In genomic region chr7:95905165-95905564, GRCh38 we compare ENCODE assay signal across 21 cellular contexts.
DNase-seq lines count a peak whose midpoint lies in the region; ATAC-seq, FAIRE-seq and TF ChIP-seq lines count a peak whose summit lies in the region.
"Had no signal": no experiment of that assay in that cellular context is flagged by ENCODE, and none has a peak within 500 bp of the region (broad histone marks: within the 10 kb centered on the region; RNA-seq: fewer than 3 reads in every experiment).

No MANE protein-coding gene starts in this region.

- DNase-seq in A549 (ENCODE audit: low read depth in 1 of 2, low spot score in 1 of 2) (no peak), astrocyte of the hippocampus (ENCODE audit: low read depth, low spot score) (peak; percentile 18), iPS-NIHi11 (ENCODE audit: low spot score) (peak; percentile 35), mesenteric fat pad (ENCODE audit: low spot score) (no peak), SHP77 treated with DMSO at 0.1 percent for 48 hours (lab: John Stamatoyannopoulos, UW) (no peak), NCI-H1417 (lab: John Stamatoyannopoulos, UW) (no peak)
- DNase-seq in activated T-helper 1 cell treated with anti-CD3 and anti-CD28 coated beads, Interleukin-12 subunit alpha, Interleukin-12 subunit beta, Interleukin-2, Interleukin-4 antibody, amounts not matched to agents 30 ng/mL and 10 ng/mL and 1 ng/mL, durations not matched to agents 14 hours and 24 hours and 36 hours (ENCODE audit: low spot score), result no peak
- DNase-seq: activated CD8-positive, alpha-beta T cell treated with anti-CD3 and anti-CD28 coated beads, Interleukin-2, amount 10 ng/mL, durations not matched to agents 7 days and 5 days; activated T-cell treated with anti-CD3 and anti-CD28 coated beads, Interleukin-2, amount 50 U/mL, for 72 hours; CD8-positive, alpha-beta memory T cell; foreskin keratinocyte; HFFc6; left ventricle myocardium superior; MV-4-11; NCI-H2029; NCI-H524 treated with DMSO at 0.1 percent for 48 hours; stimulated activated CD4-positive, alpha-beta T cell treated with anti-CD3 and anti-CD28 coated beads, Interleukin-2, amount 100 ng/mL, for 48 hours had no signal

- no peak for ATAC-seq in A549
- ATAC-seq: activated CD8-positive, alpha-beta T cell treated with anti-CD3 and anti-CD28 coated beads, Interleukin-2, amount 10 ng/mL, durations not matched to agents 7 days and 5 days; activated T-cell treated with anti-CD3 and anti-CD28 coated beads, Interleukin-2, amount 50 U/mL, for 72 hours; foreskin keratinocyte; left ventricle myocardium superior; Panc1 had no signal

- H3K4me2 ChIP-seq in A549, result no peak overlapping the region

- intact Hi-C loops in activated T-helper 1 cell treated with anti-CD3 and anti-CD28 coated beads, Interleukin-12 subunit alpha, Interleukin-12 subunit beta, Interleukin-2, Interleukin-4 antibody, amounts not matched to agents 30 ng/mL and 10 ng/mL and 1 ng/mL, durations not matched to agents 14 hours and 24 hours and 36 hours (cut with micrococcal nuclease), result no loop called here

- H3K27ac ChIP-seq in A549, result no peak overlapping the region
- H3K27ac ChIP-seq: foreskin keratinocyte, parathyroid adenoma had no signal

- no peak overlapping the region for H3K4me3 ChIP-seq in A549

- TF ChIP-seq POLR2A in A549 (IDR thresholded peaks at IDR 0.05; ENCODE audit: low read length), result no peak

- peaks cover 7% of the 10 kb centered on the region for H3K27me3 Mint-ChIP-seq in activated T-helper 1 cell treated with anti-CD3 and anti-CD28 coated beads, Interleukin-12 subunit alpha, Interleukin-12 subunit beta, Interleukin-2, Interleukin-4 antibody, amounts not matched to agents 30 ng/mL and 10 ng/mL and 1 ng/mL, durations not matched to agents 14 hours and 24 hours and 36 hours (ENCODE audit: insufficient read depth)

- FAIRE-seq in A549 (lab: Jason Lieb, UNC), result peak; percentile 7

- TF ChIP-seq RAD21 in A549 (conservative IDR thresholded peaks at IDR 0.05 in 1 of 2, IDR thresholded peaks at IDR 0.05 in 1 of 2) (no peak), Ishikawa (IDR thresholded peaks at IDR 0.05; ENCODE audit: low read depth) (no peak)

- WGBS in A549 (ENCODE audit: missing lambda C conversion rate), result 16% methylated on average over 3 of the region's 3 CpGs

- H3K4me1 ChIP-seq in A549, result no peaks in the 10 kb centered on the region
- H3K4me1 ChIP-seq: foreskin keratinocyte had no signal

- no peaks in the 10 kb centered on the region for H3K9me3 ChIP-seq in A549

- H3K4me1 Mint-ChIP-seq in activated T-helper 1 cell treated with anti-CD3 and anti-CD28 coated beads, Interleukin-12 subunit alpha, Interleukin-12 subunit beta, Interleukin-2, Interleukin-4 antibody, amounts not matched to agents 30 ng/mL and 10 ng/mL and 1 ng/mL, durations not matched to agents 14 hours and 24 hours and 36 hours (ENCODE audit: low read depth), result no peaks in the 10 kb centered on the region
- H3K4me1 Mint-ChIP-seq: CD8-positive, alpha-beta memory T cell; central memory CD8-positive, alpha-beta T cell had no signal

- no peak overlapping the region for H3K27ac Mint-ChIP-seq in activated T-helper 1 cell treated with anti-CD3 and anti-CD28 coated beads, Interleukin-12 subunit alpha, Interleukin-12 subunit beta, Interleukin-2, Interleukin-4 antibody, amounts not matched to agents 30 ng/mL and 10 ng/mL and 1 ng/mL, durations not matched to agents 14 hours and 24 hours and 36 hours
- H3K27ac Mint-ChIP-seq: activated CD8-positive, alpha-beta T cell treated with anti-CD3 and anti-CD28 coated beads, Interleukin-2, amount 10 ng/mL, durations not matched to agents 7 days and 5 days; activated T-cell treated with anti-CD3 and anti-CD28 coated beads, Interleukin-2, amount 50 U/mL, for 72 hours; CD8-positive, alpha-beta memory T cell; HFFc6 had no signal

- TF ChIP-seq EP300 in A549 (IDR thresholded peaks at IDR 0.05) (no peak), Ishikawa (IDR thresholded peaks at IDR 0.05; ENCODE audit: borderline replicate concordance) (no peak)

- H3K4me3 Mint-ChIP-seq in activated T-helper 1 cell treated with anti-CD3 and anti-CD28 coated beads, Interleukin-12 subunit alpha, Interleukin-12 subunit beta, Interleukin-2, Interleukin-4 antibody, amounts not matched to agents 30 ng/mL and 10 ng/mL and 1 ng/mL, durations not matched to agents 14 hours and 24 hours and 36 hours, result no peak overlapping the region
- H3K4me3 Mint-ChIP-seq: activated CD8-positive, alpha-beta T cell treated with anti-CD3 and anti-CD28 coated beads, Interleukin-2, amount 10 ng/mL, durations not matched to agents 7 days and 5 days; activated T-cell treated with anti-CD3 and anti-CD28 coated beads, Interleukin-2, amount 50 U/mL, for 72 hours; CD8-positive, alpha-beta memory T cell; central memory CD8-positive, alpha-beta T cell; HFFc6 had no signal

- H3K9me3 Mint-ChIP-seq in activated T-helper 1 cell treated with anti-CD3 and anti-CD28 coated beads, Interleukin-12 subunit alpha, Interleukin-12 subunit beta, Interleukin-2, Interleukin-4 antibody, amounts not matched to agents 30 ng/mL and 10 ng/mL and 1 ng/mL, durations not matched to agents 14 hours and 24 hours and 36 hours, result no peaks in the 10 kb centered on the region
- H3K9me3 Mint-ChIP-seq: activated T-cell treated with anti-CD3 and anti-CD28 coated beads, Interleukin-2, amount 50 U/mL, for 72 hours; CD8-positive, alpha-beta memory T cell; central memory CD8-positive, alpha-beta T cell; HFFc6 had no signal

- H3K36me3 Mint-ChIP-seq in activated T-helper 1 cell treated with anti-CD3 and anti-CD28 coated beads, Interleukin-12 subunit alpha, Interleukin-12 subunit beta, Interleukin-2, Interleukin-4 antibody, amounts not matched to agents 30 ng/mL and 10 ng/mL and 1 ng/mL, durations not matched to agents 14 hours and 24 hours and 36 hours (ENCODE audit: low read depth), result no peaks in the 10 kb centered on the region
- H3K36me3 Mint-ChIP-seq: CD8-positive, alpha-beta memory T cell had no signal

- POLR2A ChIA-PET in A549 (lab: Yijun Ruan, JAX), result no interaction called here

- CTCF ChIA-PET in A549 (lab: Yijun Ruan, JAX), result interaction anchor here (4.2 kb wide), 1 partner anchor 11 kb away, joined by 22 read pairs; no protein-coding TSS in a partner anchor

- TF ChIP-seq CTCF in A549 (IDR thresholded peaks at IDR 0.05), result no peak

TF ChIP-seq in A549, 52 proteins besides CTCF, POLR2A, EP300 and RAD21 (continues in another document):
- no peak for TF ChIP-seq HDAC2 (IDR thresholded peaks at IDR 0.05)
- no peak for TF ChIP-seq KDM5A (IDR thresholded peaks at IDR 0.05)
- no peak for TF ChIP-seq FOSL2 (IDR thresholded peaks at IDR 0.05)
- no peak for TF ChIP-seq FOSL2 (CRISPR knock-in tag; IDR thresholded peaks at IDR 0.05)
- no peak for TF ChIP-seq TFCP2L1 (CRISPR knock-in tag; IDR thresholded peaks at IDR 0.05)
- TF ChIP-seq CHD4 (IDR thresholded peaks at IDR 0.05; ENCODE audit: borderline replicate concordance), result no peak
- peak; percentile 60; the same call in 1 of the 2 replicates for TF ChIP-seq EHMT2 (IDR thresholded peaks at IDR 0.05; ENCODE audit: low read depth)

TF ChIP-seq in Ishikawa, 13 proteins besides CTCF, POLR2A, EP300 and RAD21:
- no peak for TF ChIP-seq EGR1 (IDR thresholded peaks at IDR 0.05)
- TF ChIP-seq TEAD4 (IDR thresholded peaks at IDR 0.05), result no peak
- TF ChIP-seq CEBPB (IDR thresholded peaks at IDR 0.05), result no peak
- peak; percentile 90 for TF ChIP-seq REST (IDR thresholded peaks at IDR 0.05; ENCODE audit: low read depth)
- no peak for TF ChIP-seq TCF12 (IDR thresholded peaks at IDR 0.05; ENCODE audit: low read depth)
- no peak for TF ChIP-seq YY1 (IDR thresholded peaks at IDR 0.05; ENCODE audit: low read depth)
- no peak for TF ChIP-seq FOXM1 (IDR thresholded peaks at IDR 0.05; ENCODE audit: borderline replicate concordance, low read depth)

Comparison
In these comparisons a context has a peak if more than half of its experiments do, and no peak if none do; other contexts are left out.
1. DNase-seq: peak in astrocyte of the hippocampus (single experiment) and iPS-NIHi11 (single experiment); none in A549 (0 of 2), mesenteric fat pad (single experiment), SHP77 treated with DMSO at 0.1 percent for 48 hours (single experiment), NCI-H1417 (0 of 3) and activated T-helper 1 cell treated with anti-CD3 and anti-CD28 coated beads, Interleukin-12 subunit alpha, Interleukin-12 subunit beta, Interleukin-2, Interleukin-4 antibody, amounts not matched to agents 30 ng/mL and 10 ng/mL and 1 ng/mL, durations not matched to agents 14 hours and 24 hours and 36 hours (single experiment).